Comparison of ENCODE assay signal across 8 cellular contexts in the genomic region with DNA sequence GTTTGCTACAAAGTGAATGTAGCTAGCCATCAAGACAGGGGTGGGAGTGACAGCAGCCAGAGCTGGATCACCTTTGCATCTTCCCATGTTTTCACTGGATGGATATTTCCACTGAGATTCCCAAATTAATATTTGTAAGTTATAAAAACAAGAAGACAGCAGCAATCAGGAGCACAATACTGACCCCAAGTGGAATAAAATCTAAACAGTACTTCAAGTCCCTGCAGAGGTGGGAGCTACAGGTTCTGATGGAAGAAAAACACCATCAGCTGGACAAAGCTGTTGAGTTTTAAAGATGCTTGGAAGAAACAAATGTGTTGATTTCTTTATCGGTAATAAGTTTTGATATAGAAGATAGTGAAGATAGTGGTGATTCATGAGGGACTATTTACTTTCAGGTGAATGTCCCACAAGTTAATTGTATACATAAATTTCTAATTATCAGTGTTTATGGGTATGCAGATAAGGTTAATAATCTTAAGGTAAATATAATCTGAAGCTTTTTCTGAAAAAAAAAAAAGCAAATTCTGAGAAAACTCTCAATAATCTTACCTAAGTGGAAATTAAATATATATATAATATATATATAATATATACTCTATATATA.
DNase-seq lines count a peak whose midpoint lies in the region; ATAC-seq and TF ChIP-seq lines count a peak whose summit lies in the region.

No MANE protein-coding gene starts in this region.

- no peak overlapping the region for H3K4me3 ChIP-seq in Karpas-422 (ENCODE audit: low read length)
- H3K4me3 ChIP-seq in astrocyte of the cerebellum (ENCODE audit: low read depth, low read length) = no peak overlapping the region

- no peaks in the 10 kb centered on the region for H3K36me3 ChIP-seq in Karpas-422 (ENCODE audit: insufficient read depth, low read length)

- no peak overlapping the region for H3K4me2 ChIP-seq in Karpas-422 (ENCODE audit: low read depth, low read length, poor library complexity, severe bottlenecking)

- H3K4me1 ChIP-seq in Karpas-422 (ENCODE audit: low read length) = no peaks in the 10 kb centered on the region

- H3K79me2 ChIP-seq in Karpas-422 (ENCODE audit: low read length) = no peaks in the 10 kb centered on the region

- H4K20me1 ChIP-seq in Karpas-422 (ENCODE audit: insufficient read depth, low read depth, low read length) = no peaks in the 10 kb centered on the region

- H2AFZ ChIP-seq in Karpas-422 (ENCODE audit: low read length) = no peak overlapping the region

- DNase-seq in AG20443 (ENCODE audit: low spot score) (peak; percentile 14), Karpas-422 (peak; percentile 50), astrocyte of the cerebellum (ENCODE audit: low read depth) (peak; percentile 49), kidney tubule cell (ENCODE audit: low spot score) (peak; percentile 45), MV-4-11 (lab: John Stamatoyannopoulos, UW) (no peak)
- no peak for DNase-seq in activated CD4-positive, CD25-positive, alpha-beta regulatory T cell treated with anti-CD3 and anti-CD28 coated beads, Interleukin-2, amount 50 U/mL, for 72 hours

- no peaks in the 10 kb centered on the region for H3K9me2 ChIP-seq in Karpas-422 (replicated peaks; ENCODE audit: insufficient read depth, low read length)

- in situ Hi-C loops in astrocyte of the cerebellum (cut with HindIII; ENCODE audit: low sequenced_read_pairs) = loop anchor here (5.0 to 25.0 kb wide), 2 partner anchors 343 to 568 kb away; no protein-coding TSS in a partner anchor

- no peaks in the 10 kb centered on the region for H3K27me3 ChIP-seq in Karpas-422 (ENCODE audit: low read length)

- peak; percentile 47 for TF ChIP-seq CTCF in astrocyte of the cerebellum (IDR thresholded peaks at IDR 0.05; ENCODE audit: low read depth, low read length, missing control alignments)

- H3K27ac ChIP-seq in Karpas-422 (ENCODE audit: low read length) = no peak overlapping the region

- H3K9me3 ChIP-seq in Karpas-422 (ENCODE audit: low read length) = no peaks in the 10 kb centered on the region

- H3K9ac ChIP-seq in Karpas-422 (ENCODE audit: low read length) = no peak overlapping the region

- ATAC-seq in GM21381 (IDR thresholded peaks at IDR 0.05; ENCODE audit: unreplicated experiment) = no peak
- no peak for ATAC-seq in HG03095 (IDR thresholded peaks at IDR 0.05; ENCODE audit: unreplicated experiment)

Comparison
In these comparisons a context has a peak if more than half of its experiments do, and no peak if none do; other contexts are left out.
1. DNase-seq: peak in AG20443 (single experiment), Karpas-422 (single experiment), astrocyte of the cerebellum (single experiment) and kidney tubule cell (single experiment); none in MV-4-11 (single experiment) and activated CD4-positive, CD25-positive, alpha-beta regulatory T cell treated with anti-CD3 and anti-CD28 coated beads, Interleukin-2, amount 50 U/mL, for 72 hours (single experiment).